30 cellular contexts compared by ENCODE assay signal in genomic region chr10:12947741-12948140, GRCh38. TPM values are rescaled to one million over a fixed set of nuclear protein-coding genes. Genes with fewer than 3 reads are reported as not detected.
"Had no signal": no experiment of that assay in that cellular context is flagged by ENCODE, and none has a peak within 500 bp of the region (broad histone marks: within the 10 kb centered on the region; RNA-seq: fewer than 3 reads in every experiment).

No MANE protein-coding gene starts in this region.

- DNase-seq: naive thymus-derived CD4-positive, alpha-beta T cell; natural killer cell; nucleus accumbens; ovary; posterior cingulate gyrus; psoas muscle; right cardiac atrium; right lobe of liver; sigmoid colon; small intestine; stimulated activated CD4-positive, alpha-beta T cell treated with anti-CD3 and anti-CD28 coated beads, Interleukin-15, amount 100 ng/mL, for 24 hours; stimulated activated CD4-positive, alpha-beta T cell treated with anti-CD3 and anti-CD28 coated beads, Interleukin-2, amount 100 ng/mL, for 24 hours; stimulated activated CD4-positive, alpha-beta T cell treated with anti-CD3 and anti-CD28 coated beads, Interleukin-2, amount 100 ng/mL, for 48 hours; stimulated activated CD4-positive, alpha-beta T cell treated with anti-CD3 and anti-CD28 coated beads, Interleukin-4, amount 100 ng/mL, for 24 hours; stimulated activated naive B cell treated with anti-CD40 and anti-IgM and Interleukin-4, amounts not matched to agents 10 μg/mL and 1 μg/mL and 100 μg/mL, for 72 hours; stimulated activated naive CD4-positive, alpha-beta T cell treated with Interleukin-2 at 50 U/mL for 16 hours; stomach; testis; trophoblast cell; upper lobe of right lung; uterus had no signal

- H3K4me1 Mint-ChIP-seq: naive thymus-derived CD4-positive, alpha-beta T cell; natural killer cell; neural progenitor cell had no signal

- ATAC-seq: naive thymus-derived CD4-positive, alpha-beta T cell; natural killer cell; psoas muscle; right cardiac atrium; right lobe of liver; stimulated activated effector memory CD8-positive, alpha-beta T cell treated with anti-CD3 and anti-CD28 coated beads, Interleukin-12 subunit alpha, Interleukin-12 subunit beta, amount 100 ng/mL, for 72 hours; stimulated activated naive B cell treated with anti-CD40 and anti-IgM and Interleukin-4, amounts not matched to agents 10 μg/mL and 1 μg/mL and 100 μg/mL, for 72 hours; upper lobe of right lung had no signal

- H3K4me2 ChIP-seq: neural progenitor cell had no signal

- H3K4me1 ChIP-seq: neural progenitor cell, parathyroid adenoma, psoas muscle, right lobe of liver, sigmoid colon, stomach, suprapubic skin, testis, upper lobe of right lung, uterus had no signal

- FAIRE-seq: small intestine had no signal

- H3K9me3 ChIP-seq: neutrophil, ovary, psoas muscle, right lobe of liver, suprapubic skin, testis, tibial nerve, upper lobe of right lung, uterus had no signal

- H3K27me3 Mint-ChIP-seq: progenitor cell of endocrine pancreas; stimulated activated naive CD8-positive, alpha-beta T cell treated with anti-CD3 and anti-CD28 coated beads, Interleukin-15, Interleukin-2, amounts not matched to agents 100 ng/mL and 50 ng/mL, for 24 hours had no signal

- H3K79me2 ChIP-seq: parathyroid adenoma had no signal

- H3K27ac ChIP-seq: neural progenitor cell, neutrophil, ovary, parathyroid adenoma, psoas muscle, right lobe of liver, sigmoid colon, stomach, suprapubic skin, tibial nerve, upper lobe of right lung, uterus had no signal

- H3K4me3 ChIP-seq: neural progenitor cell, ovary, psoas muscle, right lobe of liver, sigmoid colon, stomach, suprapubic skin, testis, tibial nerve, upper lobe of right lung, uterus had no signal

- H2AFZ ChIP-seq: neural progenitor cell, parathyroid adenoma had no signal

- H3K27me3 ChIP-seq: neural progenitor cell, neutrophil, ovary, right lobe of liver, sigmoid colon, stomach, suprapubic skin, testis, tibial nerve, upper lobe of right lung, uterus had no signal

- H3K36me3 Mint-ChIP-seq: naive thymus-derived CD4-positive, alpha-beta T cell; natural killer cell; neural progenitor cell; stimulated activated effector memory CD8-positive, alpha-beta T cell treated with anti-CD3 and anti-CD28 coated beads, Interleukin-12 subunit alpha, Interleukin-12 subunit beta, amount 100 ng/mL, for 72 hours had no signal

- H3K4me3 Mint-ChIP-seq: naive thymus-derived CD4-positive, alpha-beta T cell; natural killer cell; nephron; neural progenitor cell; stimulated activated effector memory CD8-positive, alpha-beta T cell treated with anti-CD3 and anti-CD28 coated beads, Interleukin-12 subunit alpha, Interleukin-12 subunit beta, amount 100 ng/mL, for 72 hours; stimulated activated naive B cell treated with anti-CD40 and anti-IgM and Interleukin-4, amounts not matched to agents 10 μg/mL and 1 μg/mL and 100 μg/mL, for 72 hours; stimulated activated naive CD8-positive, alpha-beta T cell treated with anti-CD3 and anti-CD28 coated beads, Interleukin-15, Interleukin-2, amounts not matched to agents 100 ng/mL and 50 ng/mL, for 24 hours had no signal

- H3K9ac ChIP-seq: neural progenitor cell, parathyroid adenoma had no signal

- H3K9me3 Mint-ChIP-seq: natural killer cell had no signal

- H3K36me3 ChIP-seq: neural progenitor cell, neutrophil, ovary, right lobe of liver, sigmoid colon, stomach, suprapubic skin, tibial nerve, upper lobe of right lung, uterus had no signal

- H3K27ac Mint-ChIP-seq: natural killer cell; neural progenitor cell; progenitor cell of endocrine pancreas; stimulated activated effector memory CD8-positive, alpha-beta T cell treated with anti-CD3 and anti-CD28 coated beads, Interleukin-12 subunit alpha, Interleukin-12 subunit beta, amount 100 ng/mL, for 72 hours; stimulated activated naive CD8-positive, alpha-beta T cell treated with anti-CD3 and anti-CD28 coated beads, Interleukin-15, Interleukin-2, amounts not matched to agents 100 ng/mL and 50 ng/mL, for 24 hours had no signal

RNA-seq across cellular contexts. Expression of gene CCDC3, which starts 53.8 kb away (rescaled TPM):
- polyA plus RNA-seq: naive thymus-derived CD4-positive, alpha-beta T cell had no signal
